9 cellular contexts compared by ENCODE assay signal in genomic region chr3:72185549-72186484, GRCh38.
DNase-seq lines count a peak whose midpoint lies in the region; ATAC-seq, FAIRE-seq and TF ChIP-seq lines count a peak whose summit lies in the region.
"Had no signal": no experiment of that assay in that cellular context is flagged by ENCODE, and none has a peak within 500 bp of the region (broad histone marks: within the 10 kb centered on the region; RNA-seq: fewer than 3 reads in every experiment).

No MANE protein-coding gene starts in this region.

- H3K79me1 ChIP-seq in IMR-90 (ENCODE audit: low read depth in 1 of 2, low read length in 2 of 2): no peaks in the 10 kb centered on the region

- peak overlapping the region in 1 of 2 experiments; percentile 11; a peak in 1 of 4 replicates for H4K8ac ChIP-seq in IMR-90 (ENCODE audit: low read depth in 2 of 2, low read length in 2 of 2)

- no peak overlapping the region for H3K23ac ChIP-seq in IMR-90 (ENCODE audit: low read depth, low read length)

- no peak overlapping the region for H2AK5ac ChIP-seq in IMR-90 (ENCODE audit: low read depth, low read length)

- no peak overlapping the region for H4K91ac ChIP-seq in IMR-90 (ENCODE audit: insufficient read depth, low read depth, low read length)

- H3K9ac ChIP-seq in IMR-90 (ENCODE audit: low read depth, low read length): no peak overlapping the region

- H3K27me3 ChIP-seq in IMR-90 (ENCODE audit: control insufficient read depth, insufficient read depth, low read length) (peaks cover 10% of the 10 kb centered on the region), bronchial epithelial cell (ENCODE audit: control insufficient read depth, insufficient read depth, low read length) (peaks cover 4% of the 10 kb centered on the region), body of pancreas (no peaks in the 10 kb centered on the region)

- ATAC-seq in IMR-90 (ENCODE audit: low read depth): peak; percentile 90
- ATAC-seq in GM21786 (IDR thresholded peaks at IDR 0.05; ENCODE audit: unreplicated experiment): no peak
- no peak for ATAC-seq in body of pancreas

- FAIRE-seq in GM12892 (lab: Jason Lieb, UNC) (peak; percentile 84), bronchial epithelial cell (lab: Jason Lieb, UNC) (no peak)

- H3K4ac ChIP-seq in IMR-90 (ENCODE audit: low read depth, low read length): no peak overlapping the region

- H3K9me3 ChIP-seq in IMR-90 (ENCODE audit: control insufficient read depth, insufficient read depth, low read length) (no peaks in the 10 kb centered on the region), body of pancreas (no peaks in the 10 kb centered on the region)
- H3K9me3 ChIP-seq: lower lobe of right lung had no signal

- CTCF ChIA-PET in IMR-90 (lab: Yijun Ruan, JAX): no interaction called here

- no peak overlapping the region for H3K14ac ChIP-seq in IMR-90 (replicated peaks; ENCODE audit: low read depth, low read length)

- dilution Hi-C loops in IMR-90 (cut with HindIII; ENCODE audit: low sequenced_read_pairs, unreplicated experiment): no loop called here

- no peaks in the 10 kb centered on the region for H3K9me1 ChIP-seq in IMR-90 (ENCODE audit: insufficient read depth, low read length)

- H2AFZ ChIP-seq in IMR-90 (replicated peaks; ENCODE audit: low read length, poor library complexity): peak overlapping the region; percentile 75

- no peak overlapping the region for H3K56ac ChIP-seq in IMR-90 (ENCODE audit: extremely low read depth, insufficient read depth, low read length)

- TF ChIP-seq CTCF in IMR-90 (conservative IDR thresholded peaks at IDR 0.05; ENCODE audit: low read depth, low read length): no peak
- TF ChIP-seq CTCF in bronchial epithelial cell (IDR thresholded peaks at IDR 0.05; ENCODE audit: insufficient read depth, low read length, severe bottlenecking): no peak
- TF ChIP-seq CTCF in body of pancreas (IDR thresholded peaks at IDR 0.05): no peak

- H2BK20ac ChIP-seq in IMR-90 (ENCODE audit: low read depth, low read length): no peak overlapping the region

- H4K5ac ChIP-seq in IMR-90 (ENCODE audit: low read depth, low read length): no peak overlapping the region

- no TSS peak for BruUV-seq in IMR-90 (replicated peaks; lab: Mats Ljungman, UMichigan)

- no peaks in the 10 kb centered on the region for H4K20me1 ChIP-seq in IMR-90 (ENCODE audit: insufficient read depth, low read length)

- no peak for DNase-seq in GM12892 (ENCODE audit: insufficient read length)
- peak; percentile 80 for DNase-seq in IMR-90
- peak; percentile 78 for DNase-seq in bronchial epithelial cell (ENCODE audit: low read depth)
- peak; percentile 11 to 50 for DNase-seq in stimulated activated CD4-positive, alpha-beta T cell treated with anti-CD3 and anti-CD28 coated beads, Interleukin-12 subunit alpha, Interleukin-12 subunit beta, amount 100 ng/mL, for 24 hours (ENCODE audit: low read depth in 2 of 2)
- no peak for DNase-seq in NCI-H345 (lab: John Stamatoyannopoulos, UW)
- DNase-seq in NCI-H1436 treated with DMSO at 0.1 percent for 48 hours (lab: John Stamatoyannopoulos, UW): no peak
- no peak for DNase-seq in body of pancreas
- DNase-seq: lower lobe of right lung had no signal

- POLR2A ChIA-PET in IMR-90 (lab: Charles Lee; ENCODE audit: unreplicated experiment): no interaction called here

- H3K4me1 ChIP-seq in IMR-90 (ENCODE audit: control insufficient read depth, insufficient read depth, low read length) (no peaks in the 10 kb centered on the region; the same call in 1 of the 2 replicates), body of pancreas (no peaks in the 10 kb centered on the region)
- H3K4me1 ChIP-seq: lower lobe of right lung had no signal

- no peak for TF ChIP-seq RAD21 in IMR-90 (IDR thresholded peaks at IDR 0.05; ENCODE audit: low read length)

- no peak overlapping the region for H2BK120ac ChIP-seq in IMR-90 (ENCODE audit: low read depth, low read length)

- H3K27ac ChIP-seq in IMR-90 (ENCODE audit: insufficient read depth, low read length): no peak overlapping the region
- H3K27ac ChIP-seq in body of pancreas: no peak overlapping the region
- H3K27ac ChIP-seq: lower lobe of right lung had no signal

- intact Hi-C loops in IMR-90 (cut with micrococcal nuclease): no loop called here
- intact Hi-C loops in body of pancreas (cut with DNase I): no loop called here

- no peak overlapping the region for H2BK5ac ChIP-seq in IMR-90 (ENCODE audit: low read depth, low read length, poor library complexity, severe bottlenecking)

- no CpG with 5 or more reads among the region's 9 CpGs for WGBS in IMR-90 (ENCODE audit: extremely low coverage in 2 of 2, insufficient read length in 1 of 2), 2 experiments
- 54 to 55% methylated on average over 9 of the region's 9 CpGs for WGBS in body of pancreas, 2 donors

- peak overlapping the region; percentile 1; the same call in 1 of the 2 replicates for H3K4me2 ChIP-seq in IMR-90 (ENCODE audit: low read depth, low read length)

- H3K36me3 ChIP-seq in IMR-90 (ENCODE audit: control insufficient read depth, insufficient read depth, low read length) (no peaks in the 10 kb centered on the region), bronchial epithelial cell (ENCODE audit: control insufficient read depth, insufficient read depth, low read length) (no peaks in the 10 kb centered on the region), body of pancreas (replicated peaks in 1 of 2; ENCODE audit: insufficient read depth in 1 of 2, low read depth in 2 of 2) (no peaks in the 10 kb centered on the region)
- H3K36me3 ChIP-seq: lower lobe of right lung had no signal

- TF ChIP-seq POLR2A in GM12892 (IDR thresholded peaks at IDR 0.05; ENCODE audit: low read depth, low read length): no peak
- no peak for TF ChIP-seq POLR2A in IMR-90 (IDR thresholded peaks at IDR 0.05; ENCODE audit: low read depth, low read length)
- no peak for TF ChIP-seq POLR2A in body of pancreas (IDR thresholded peaks at IDR 0.05)

- in situ Hi-C loops in IMR-90 (cut with MboI; ENCODE audit: low sequenced_read_pairs): no loop called here

- no peak overlapping the region for H3K18ac ChIP-seq in IMR-90 (ENCODE audit: low read depth, low read length)

- H2BK15ac ChIP-seq in IMR-90 (ENCODE audit: low read depth, low read length): no peak overlapping the region

- peak overlapping the region; percentile 5 for H2AK9ac ChIP-seq in IMR-90 (replicated peaks; ENCODE audit: low read depth, low read length, poor library complexity)

- H3K4me3 ChIP-seq in IMR-90 (ENCODE audit: insufficient read depth, low read depth, low read length): no peak overlapping the region
- H3K4me3 ChIP-seq in bronchial epithelial cell (ENCODE audit: low read depth, low read length): no peak overlapping the region
- H3K4me3 ChIP-seq in body of pancreas: no peak overlapping the region
- H3K4me3 ChIP-seq: lower lobe of right lung had no signal

TF ChIP-seq in IMR-90, 13 proteins besides CTCF, POLR2A, EP300 and RAD21:
- TF ChIP-seq BHLHE40 (IDR thresholded peaks at IDR 0.05; ENCODE audit: low read depth, low read length) (peak; percentile 16; the same call in 1 of the 2 replicates), NFE2L2 (IDR thresholded peaks at IDR 0.05; ENCODE audit: low read depth, low read length) (0 out of 2 replicates have a peak, but pooled peaks have one; percentile 25), RFX5 (IDR thresholded peaks at IDR 0.05; ENCODE audit: low read depth, low read length) (no peak), FOS (IDR thresholded peaks at IDR 0.05; ENCODE audit: low read depth, low read length) (peak; percentile 45), RCOR1 (IDR thresholded peaks at IDR 0.05; ENCODE audit: insufficient replicate concordance, low read length) (peak; percentile 12)

Comparison
In these comparisons a context has a peak if more than half of its experiments do, and no peak if none do; other contexts are left out.
1. DNase-seq: peak in IMR-90 (single experiment), bronchial epithelial cell (single experiment) and stimulated activated CD4-positive, alpha-beta T cell treated with anti-CD3 and anti-CD28 coated beads, Interleukin-12 subunit alpha, Interleukin-12 subunit beta, amount 100 ng/mL, for 24 hours (2 of 2); none in GM12892 (single experiment), NCI-H345 (single experiment), NCI-H1436 treated with DMSO at 0.1 percent for 48 hours (single experiment) and body of pancreas (0 of 4).